ENCODE assay signal across 8 cellular contexts in the genomic region with DNA sequence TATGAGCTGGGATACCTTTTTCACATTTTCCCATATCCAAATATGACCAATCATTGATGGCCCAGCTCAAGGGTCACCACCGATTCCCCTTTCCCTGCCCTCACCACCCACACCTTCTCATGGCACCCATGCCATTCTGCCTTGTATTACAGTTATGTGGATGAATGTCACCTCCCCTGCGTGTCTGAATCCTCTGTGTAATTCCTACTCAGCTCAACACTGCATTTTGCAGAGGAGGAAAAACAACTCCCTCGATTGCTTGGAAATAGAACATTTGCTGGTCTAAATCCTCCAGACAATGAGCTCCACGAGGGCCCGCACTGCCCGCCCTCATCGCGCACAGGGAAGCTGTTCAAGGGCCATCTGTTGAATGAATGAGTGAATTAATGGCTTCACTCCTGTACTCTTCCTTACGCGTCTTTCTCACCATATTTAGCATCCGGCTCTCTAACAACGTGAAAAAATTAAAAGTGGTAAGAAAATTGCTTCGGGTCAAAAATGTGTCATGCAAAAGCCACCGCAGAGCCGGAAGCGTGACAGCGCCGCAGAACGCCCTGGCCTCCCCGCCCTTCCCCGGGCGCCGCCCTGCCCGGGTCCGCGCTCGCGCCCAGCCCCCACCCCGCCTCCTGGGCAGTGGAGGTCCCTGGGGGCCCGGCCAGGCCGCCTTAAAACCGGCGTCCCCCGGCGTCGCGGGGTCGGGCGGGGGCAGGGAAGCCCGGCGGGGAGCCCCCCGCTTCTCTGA. TPM values are rescaled to one million over a fixed set of nuclear protein-coding genes. Genes with fewer than 3 reads are reported as not detected.
DNase-seq lines count a peak whose midpoint lies in the region; ATAC-seq, FAIRE-seq and TF ChIP-seq lines count a peak whose summit lies in the region.

No MANE protein-coding gene starts in this region.

- no peak overlapping the region for H3K56ac ChIP-seq in H1 (replicated peaks; ENCODE audit: insufficient read length, low read depth, low read length)

- TF ChIP-seq EP300 in H1 (IDR thresholded peaks at IDR 0.05; ENCODE audit: borderline replicate concordance in 1 of 2, low read depth in 2 of 2, low read length in 2 of 2), result no peak

- peak overlapping the region; percentile 83 for H2BK15ac ChIP-seq in H1 (ENCODE audit: low read length)

- H4K8ac ChIP-seq in H1 (ENCODE audit: extremely low read depth, insufficient read depth, low read length), result no peak overlapping the region

- H2BK12ac ChIP-seq in H1 (ENCODE audit: low read depth, low read length), result no peak overlapping the region

- peak; percentile 73 for ATAC-seq in GM18861 (IDR thresholded peaks at IDR 0.05; ENCODE audit: unreplicated experiment)
- ATAC-seq in HG03045 (IDR thresholded peaks at IDR 0.05; ENCODE audit: unreplicated experiment), result peak; percentile 85

- H4K91ac ChIP-seq in H1 (replicated peaks; ENCODE audit: insufficient read length, low read length), result peak overlapping the region; percentile 36

- 0 out of 2 replicates have a peak overlapping the region, but pooled peaks have one; percentile 16 for H2BK20ac ChIP-seq in H1 (ENCODE audit: low read length)

- H3K23me2 ChIP-seq in H1 (ENCODE audit: low read depth, low read length), result peaks cover 10% of the 10 kb centered on the region

- H3K4me3 ChIP-seq in ACC112 (ENCODE audit: low read depth, low read length), result peak overlapping the region; percentile 86
- H3K4me3 ChIP-seq in H1 (ENCODE audit: extremely low read depth in 1 of 4, insufficient read depth in 2 of 4, low read depth in 3 of 4, low read length in 4 of 4), result peak overlapping the region; percentile 56 to 74 (median 72)

- peak overlapping the region in 2 of 4 experiments; percentile 7 to 57; a peak in 1 of 7 replicates for H3K9ac ChIP-seq in H1 (replicated peaks in 1 of 4; ENCODE audit: extremely low read depth in 1 of 4, low read depth in 3 of 4, low read length in 3 of 4)

- peak overlapping the region; percentile 79 for H2AFZ ChIP-seq in ACC112 (ENCODE audit: low read length, unreplicated experiment)
- peak overlapping the region; percentile 67; the same call in 1 of the 2 replicates for H2AFZ ChIP-seq in H1 (ENCODE audit: low read length)

- no peak for TF ChIP-seq CTCF in H1 (IDR thresholded peaks at IDR 0.05; ENCODE audit: control extremely low read depth in 1 of 3, insufficient read depth in 1 of 3, low read depth in 1 of 3, low read length in 3 of 3)

- no peaks in the 10 kb centered on the region for H3K79me1 ChIP-seq in H1 (ENCODE audit: low read depth, low read length)

- peaks cover 6% of the 10 kb centered on the region for H3K4me1 ChIP-seq in ACC112 (ENCODE audit: control insufficient read depth, insufficient read depth, low read length, unreplicated experiment)
- peaks cover 0 to 17% (median 6%) of the 10 kb centered on the region in 4 experiments; a peak in 5 of 7 replicates for H3K4me1 ChIP-seq in H1 (replicated peaks in 1 of 4; ENCODE audit: control insufficient read depth in 3 of 4, insufficient read depth in 4 of 4, low read length in 3 of 4)

- no peak overlapping the region for H3K14ac ChIP-seq in H1 (ENCODE audit: insufficient read length)

- POLR2A ChIA-PET in H1 (lab: Charles Lee; ENCODE audit: partially characterized antibody), result interaction anchor here (0.7 to 1.4 kb wide), 4 partner anchors 14 to 192 kb away, joined by 3 to 4 read pairs (median 3); no protein-coding TSS in a partner anchor

- H3K36me3 ChIP-seq in ACC112 (ENCODE audit: insufficient read depth, low read length) (no peaks in the 10 kb centered on the region), H1 (ENCODE audit: control insufficient read depth in 2 of 4, insufficient read depth in 4 of 4, low read length in 3 of 4) (no peaks in the 10 kb centered on the region)

- no peak overlapping the region for H3K27ac ChIP-seq in ACC112 (ENCODE audit: low read depth, low read length)
- no peak overlapping the region for H3K27ac ChIP-seq in H1 (ENCODE audit: low read depth, low read length)

- H3K27me3 ChIP-seq in ACC112 (ENCODE audit: insufficient read depth, low read length) (0 out of 2 replicates have a peak, but pooled peaks cover 5% of the 10 kb centered on the region), H1 (replicated peaks in 1 of 4; ENCODE audit: control insufficient read depth in 3 of 4, extremely low read depth in 1 of 4, insufficient read depth in 3 of 4, low read length in 3 of 4) (peaks cover 0 to 35% (median 17%) of the 10 kb centered on the region in 4 experiments; a peak in 5 of 7 replicates)

- CTCF ChIA-PET in H1 (lab: Charles Lee; ENCODE audit: partially characterized antibody), result interaction anchor here (1.0 to 3.7 kb wide), 5 partner anchors 25 to 89 kb away, joined by 3 to 14 read pairs (median 3); no protein-coding TSS in a partner anchor

- WGBS in H1 (ENCODE audit: extremely low coverage in 1 of 2, insufficient coverage in 1 of 2, insufficient read length in 1 of 2, insufficient replicate concordance in 2 of 2, low coverage in 1 of 2, low lambda C conversion rate in 2 of 2, missing lambda C conversion rate in 1 of 2), 2 experiments, result 15% methylated on average over 26 of the region's 42 CpGs; no CpG with 5 or more reads in 1 of the 2 experiments

- H3K23ac ChIP-seq in H1 (ENCODE audit: insufficient read length), result no peak overlapping the region

- peak overlapping the region; percentile 27; the same call in 1 of the 2 replicates for H2BK5ac ChIP-seq in H1 (ENCODE audit: low read depth, low read length)

- H2AK5ac ChIP-seq in H1 (ENCODE audit: low read depth, low read length), result no peak overlapping the region

- H4K5ac ChIP-seq in H1 (ENCODE audit: insufficient read length, low read depth, low read length), result no peak overlapping the region

- peak overlapping the region; percentile 79 to 87 for H3K4me2 ChIP-seq in H1 (ENCODE audit: insufficient read depth in 1 of 2, low read depth in 2 of 2, low read length in 2 of 2)

- H3K18ac ChIP-seq in H1 (ENCODE audit: extremely low read depth, low read length), result 0 out of 2 replicates have a peak overlapping the region, but pooled peaks have one; percentile 3

- TF ChIP-seq POLR2A in H1 (IDR thresholded peaks at IDR 0.05; ENCODE audit: control extremely low read depth in 1 of 2, low read depth in 2 of 2, low read length in 2 of 2), result no peak

- no peak for TF ChIP-seq RAD21 in H1 (IDR thresholded peaks at IDR 0.05 in 1 of 2, conservative IDR thresholded peaks at IDR 0.05 in 1 of 2; ENCODE audit: low read depth in 2 of 2, low read length in 2 of 2)

- no peak overlapping the region for H2BK120ac ChIP-seq in H1 (replicated peaks; ENCODE audit: low read depth, low read length)

- peak overlapping the region; percentile 32 for H3K4ac ChIP-seq in H1 (replicated peaks; ENCODE audit: insufficient read length, low read depth, low read length)

- H3K79me2 ChIP-seq in ACC112 (ENCODE audit: control insufficient read depth, insufficient read depth, low read length, unreplicated experiment) (peaks cover 6% of the 10 kb centered on the region), H1 (ENCODE audit: control insufficient read depth in 1 of 2, insufficient read depth in 2 of 2, low read length in 2 of 2) (no peaks in the 10 kb centered on the region)

- H3K9me3 ChIP-seq in H1 (ENCODE audit: insufficient read depth in 2 of 2, low read depth in 1 of 2, low read length in 1 of 2), result no peaks in the 10 kb centered on the region

- no peaks in the 10 kb centered on the region for H4K20me1 ChIP-seq in H1 (replicated peaks in 1 of 2; ENCODE audit: control insufficient read depth in 1 of 2, insufficient read depth in 2 of 2, low read length in 2 of 2)

- peak; percentile 40 for DNase-seq in NCI-H345 treated with DMSO at 0.1 percent for 48 hours (lab: John Stamatoyannopoulos, UW; ENCODE audit: unreplicated experiment)
- DNase-seq in activated CD4-positive, alpha-beta T cell treated with anti-CD3 and anti-CD28 coated beads, Interleukin-2, amount 50 U/mL, for 4 hours, result peak; percentile 54 to 60
- no peak for DNase-seq in H1 (ENCODE audit: low read depth in 1 of 2, low spot score in 2 of 2)
- peak; percentile 62 for DNase-seq in mucosa of gallbladder (ENCODE audit: low spot score)
- peak; percentile 51 to 72 for DNase-seq in stimulated activated CD8-positive, alpha-beta memory T cell treated with anti-CD3 and anti-CD28 coated beads, Interleukin-7, amount 100 ng/mL, for 4 hours (ENCODE audit: low read depth in 2 of 2)

- no peak for FAIRE-seq in H1 (lab: Jason Lieb, UNC)

TF ChIP-seq in H1, 55 proteins besides CTCF, POLR2A, EP300 and RAD21:
- TF ChIP-seq EZH2 (IDR thresholded peaks at IDR 0.05; ENCODE audit: low read depth, low read length, severe bottlenecking) (peak; percentile 7), MAX (IDR thresholded peaks at IDR 0.05) (peak; percentile 16; the same call in 1 of the 2 replicates), KDM4A (IDR thresholded peaks at IDR 0.05; ENCODE audit: low read depth, low read length, severe bottlenecking) (peak; percentile 49), ASH2L (IDR thresholded peaks at IDR 0.05; ENCODE audit: low read length) (peak; percentile 35), RNF2 (IDR thresholded peaks at IDR 0.05; ENCODE audit: borderline replicate concordance, low read depth, low read length, missing control alignments, poor library complexity, severe bottlenecking) (no peak)

RNA-seq across cellular contexts. Expression of gene SUSD1, which starts 0.7 kb away (rescaled TPM):
- total RNA-seq in H1 (2021; fragmentation: NEBNext Ultra II Directional; extraction: Animal tissue kit (Norgen Biotek cat#: 25700)), result 6.9 and 7.2 TPM in 2 replicates
- polyA plus RNA-seq in H1 (2011; rRNA removed), result 2.8 and 3.3 TPM in 2 replicates
- polyA plus RNA-seq in H1 (2011; cell fraction: cytosol; rRNA removed), result 3.4 TPM
- polyA plus RNA-seq in H1 (2011; cell fraction: nucleus; rRNA removed), result 4.5 TPM
- 3.5 to 4.1 TPM (median 3.7 TPM) in 4 replicates for polyA plus RNA-seq in H1 (2012, experiment 1 of 2)
- polyA plus RNA-seq in H1 (2012, experiment 2 of 2), result 0.94 TPM
- polyA plus RNA-seq in H1 (2013, experiment 1 of 2), result 5.8 TPM
- 6.1 TPM for polyA plus RNA-seq in H1 (2013, experiment 2 of 2)
- 6.6 and 14.3 TPM in 2 replicates for polyA minus RNA-seq in H1 (2011; rRNA and poly(A)+ RNA removed)
- 6.1 TPM for polyA minus RNA-seq in H1 (2011; cell fraction: cytosol; rRNA and poly(A)+ RNA removed)
- polyA minus RNA-seq in H1 (2011; cell fraction: nucleus; rRNA and poly(A)+ RNA removed), result 10.0 TPM
- 20.5 TPM for total RNA-seq in mucosa of gallbladder

Comparison
In these comparisons a context has a peak if more than half of its experiments do, and no peak if none do; other contexts are left out.
1. DNase-seq: peak in NCI-H345 treated with DMSO at 0.1 percent for 48 hours (single experiment), activated CD4-positive, alpha-beta T cell treated with anti-CD3 and anti-CD28 coated beads, Interleukin-2, amount 50 U/mL, for 4 hours (2 of 2), mucosa of gallbladder (single experiment) and stimulated activated CD8-positive, alpha-beta memory T cell treated with anti-CD3 and anti-CD28 coated beads, Interleukin-7, amount 100 ng/mL, for 4 hours (2 of 2); none in H1 (0 of 2).